8 cellular contexts compared by ENCODE assay signal in the genomic region with DNA sequence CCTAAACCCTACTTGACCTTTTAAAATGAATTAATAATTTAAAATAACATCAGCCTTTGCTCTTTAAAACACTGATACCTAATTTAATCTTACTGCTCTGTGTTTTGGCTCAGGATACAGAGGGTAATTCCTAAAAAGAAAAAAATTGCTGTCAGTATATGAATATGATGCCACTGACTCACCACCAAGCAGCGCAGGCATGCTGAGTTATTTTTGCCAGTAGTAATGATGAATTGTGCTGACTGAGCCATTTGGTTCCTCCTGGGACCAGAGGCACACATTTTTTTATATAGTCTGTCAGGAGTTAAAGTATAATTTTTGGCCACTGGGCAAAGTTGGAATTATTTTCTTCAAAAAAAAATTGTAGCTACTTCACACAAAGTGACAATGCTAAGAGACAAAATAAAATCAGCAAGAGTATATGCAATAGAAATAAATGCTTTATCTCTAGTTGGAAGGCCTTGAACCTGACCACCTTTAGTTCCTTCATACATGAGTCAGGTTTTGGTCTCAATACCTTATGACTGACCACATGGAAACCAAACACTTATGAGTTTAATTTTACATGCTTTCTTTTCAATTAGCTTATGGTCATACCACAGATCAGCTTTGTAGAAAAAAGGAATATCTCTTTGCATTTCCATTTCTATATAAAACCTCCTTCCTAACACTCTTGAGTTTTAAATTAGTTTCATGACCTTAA.
A peak's percentile ranks its signal among the peaks of the same experiment; 100 is the strongest.
DNase-seq lines count a peak whose midpoint lies in the region; ATAC-seq and TF ChIP-seq lines count a peak whose summit lies in the region.

No MANE protein-coding gene starts in this region.

- no peak for TF ChIP-seq CTCF in spleen (IDR thresholded peaks at IDR 0.05 in 8 of 11, conservative IDR thresholded peaks at IDR 0.05 in 3 of 11)

- H3K36me3 ChIP-seq in adipocyte (ENCODE audit: control insufficient read depth, insufficient read depth, low read length, severe bottlenecking) (no peaks in the 10 kb centered on the region), spleen (no peaks in the 10 kb centered on the region)

- peak; percentile 58 for ATAC-seq in GM18502 (IDR thresholded peaks at IDR 0.05; ENCODE audit: poor library complexity, unreplicated experiment)
- peak; percentile 55 for ATAC-seq in HG03060 (IDR thresholded peaks at IDR 0.05; ENCODE audit: low read depth, unreplicated experiment)

- no peak overlapping the region for H3K9ac ChIP-seq in adipocyte (ENCODE audit: low read length)

- H3K4me1 ChIP-seq in adipocyte (ENCODE audit: control insufficient read depth, insufficient read depth, low read length) (peaks cover 37% of the 10 kb centered on the region), spleen (peaks cover 3 to 34% (median 15%) of the 10 kb centered on the region in 6 donors)

- H3K27ac ChIP-seq in spleen, result no peak overlapping the region

- H3K27me3 ChIP-seq in adipocyte (replicated peaks; ENCODE audit: control insufficient read depth, insufficient read depth, low read length) (no peaks in the 10 kb centered on the region), spleen (replicated peaks in 1 of 7) (no peaks in the 10 kb centered on the region)

- TF ChIP-seq POLR2A in spleen (IDR thresholded peaks at IDR 0.05), result no peak

- H3K9me3 ChIP-seq in adipocyte (ENCODE audit: control insufficient read depth, low read length), result peaks cover 3% of the 10 kb centered on the region
- H3K9me3 ChIP-seq in spleen, result peaks cover 0 to 6% (median 1%) of the 10 kb centered on the region in 8 donors

- no peak overlapping the region for H3K4me3 ChIP-seq in adipocyte (ENCODE audit: low read length)
- H3K4me3 ChIP-seq in spleen, result no peak overlapping the region

- intact Hi-C loops in spleen (cut with DNase I; ENCODE audit: low total_unique reads), result no loop called here

- 40 to 65% (median 56%) methylated on average over 1 of the region's 1 CpG for WGBS in spleen, 5 donors

- DNase-seq in adipocyte (ENCODE audit: low read depth), result peak; percentile 80
- peak; percentile 61 for DNase-seq in non-pigmented ciliary epithelial cell (ENCODE audit: low read depth)
- no peak for DNase-seq in spleen
- no peak for DNase-seq in epidermal melanocyte (ENCODE audit: insufficient read length, low spot score)
- DNase-seq in cerebellar nuclear complex (lab: John Stamatoyannopoulos, UW), result no peak
- no peak for DNase-seq in COLO668 (lab: John Stamatoyannopoulos, UW; ENCODE audit: unreplicated experiment)

Comparison
In these comparisons a context has a peak if more than half of its experiments do, and no peak if none do; other contexts are left out.
1. DNase-seq: peak in adipocyte (single experiment) and non-pigmented ciliary epithelial cell (single experiment); none in spleen (single experiment), epidermal melanocyte (single experiment), cerebellar nuclear complex (0 of 2) and COLO668 (single experiment).